In genomic region chr3:186239321-186239720, GRCh38 we compare ENCODE assay signal across 10 cellular contexts.
A peak's percentile ranks its signal among the peaks of the same experiment; 100 is the strongest.
DNase-seq lines count a peak whose midpoint lies in the region; ATAC-seq and TF ChIP-seq lines count a peak whose summit lies in the region.
"Had no signal": no experiment of that assay in that cellular context is flagged by ENCODE, and none has a peak within 500 bp of the region (broad histone marks: within the 10 kb centered on the region; RNA-seq: fewer than 3 reads in every experiment).

No MANE protein-coding gene starts in this region.

- H3K4me1 Mint-ChIP-seq in nephron progenitor cell = peaks cover 35% of the 10 kb centered on the region

- peaks cover 22% of the 10 kb centered on the region for H3K27me3 Mint-ChIP-seq in nephron progenitor cell (ENCODE audit: low read depth, poor library complexity)
- H3K27me3 Mint-ChIP-seq: activated naive CD4-positive, alpha-beta T cell treated with anti-CD3 and anti-CD28 coated beads, Interleukin-2, amount 50 U/mL, for 24 hours had no signal

- H3K9me3 Mint-ChIP-seq in nephron progenitor cell = no peaks in the 10 kb centered on the region
- H3K9me3 Mint-ChIP-seq: activated naive CD4-positive, alpha-beta T cell treated with anti-CD3 and anti-CD28 coated beads, Interleukin-2, amount 50 U/mL, for 24 hours had no signal

- DNase-seq in NCI-H1436 (lab: John Stamatoyannopoulos, UW) (peak; percentile 34), NCI-H1436 treated with DMSO at 0.1 percent for 48 hours (lab: John Stamatoyannopoulos, UW) (no peak), NCI-H524 (lab: John Stamatoyannopoulos, UW) (peak; percentile 84 to 97), choroid plexus epithelial cell (ENCODE audit: low read depth) (no peak), nephron progenitor cell (no peak), GM10266 (ENCODE audit: extremely low spot score) (no peak)
- DNase-seq in NK-92 treated with Interleukin-12 subunit alpha and Interleukin-12 subunit beta, amount 100 ng/mL, for 24 hours (lab: John Stamatoyannopoulos, UW) = no peak
- DNase-seq: T-helper 17 cell had no signal

- TF ChIP-seq CTCF in choroid plexus epithelial cell (conservative IDR thresholded peaks at IDR 0.05; ENCODE audit: low read depth, low read length) = peak; percentile 28
- no peak for TF ChIP-seq CTCF in nephron progenitor cell (IDR thresholded peaks at IDR 0.05)
- no peak for TF ChIP-seq CTCF in GM10266 (IDR thresholded peaks at IDR 0.05; ENCODE audit: control insufficient read depth, insufficient read depth, low read depth, missing control alignments)

- no peak for ATAC-seq in GM19023 (IDR thresholded peaks at IDR 0.05; ENCODE audit: unreplicated experiment)
- ATAC-seq: T-helper 17 cell had no signal

- peak overlapping the region; percentile 42 for H3K27ac Mint-ChIP-seq in nephron progenitor cell
- H3K27ac Mint-ChIP-seq: activated naive CD4-positive, alpha-beta T cell treated with anti-CD3 and anti-CD28 coated beads, Interleukin-2, amount 50 U/mL, for 24 hours; T-helper 17 cell had no signal

- H3K4me3 Mint-ChIP-seq in nephron progenitor cell = no peak overlapping the region
- H3K4me3 Mint-ChIP-seq: activated naive CD4-positive, alpha-beta T cell treated with anti-CD3 and anti-CD28 coated beads, Interleukin-2, amount 50 U/mL, for 24 hours; T-helper 17 cell had no signal

- H3K36me3 Mint-ChIP-seq in nephron progenitor cell (ENCODE audit: low read depth) = no peaks in the 10 kb centered on the region
- H3K36me3 Mint-ChIP-seq: activated naive CD4-positive, alpha-beta T cell treated with anti-CD3 and anti-CD28 coated beads, Interleukin-2, amount 50 U/mL, for 24 hours had no signal

- no peak overlapping the region for H3K4me3 ChIP-seq in choroid plexus epithelial cell (ENCODE audit: low read depth, low read length)

Comparison
In these comparisons a context has a peak if more than half of its experiments do, and no peak if none do; other contexts are left out.
1. DNase-seq: peak in NCI-H1436 (single experiment) and NCI-H524 (2 of 2); none in NCI-H1436 treated with DMSO at 0.1 percent for 48 hours (single experiment), choroid plexus epithelial cell (single experiment), nephron progenitor cell (single experiment), GM10266 (single experiment) and NK-92 treated with Interleukin-12 subunit alpha and Interleukin-12 subunit beta, amount 100 ng/mL, for 24 hours (single experiment).